Comparison of ENCODE assay signal across 25 cellular contexts in genomic region chr1:238701024-238701423, GRCh38.
"Had no signal": no experiment of that assay in that cellular context is flagged by ENCODE, and none has a peak within 500 bp of the region (broad histone marks: within the 10 kb centered on the region; RNA-seq: fewer than 3 reads in every experiment).

No MANE protein-coding gene starts in this region.

- H3K4me1 Mint-ChIP-seq: activated CD4-positive, alpha-beta memory T cell treated with anti-CD3 and anti-CD28 coated beads, Interleukin-2, amount 10 ng/mL, durations not matched to agents 7 days and 5 days; activated CD4-positive, alpha-beta T cell treated with anti-CD3 and anti-CD28 coated beads, Interleukin-2, amount 10 ng/mL, durations not matched to agents 7 days and 5 days; activated naive CD4-positive, alpha-beta T cell treated with anti-CD3 and anti-CD28 coated beads, Interleukin-2, amount 10 ng/mL, durations not matched to agents 7 days and 5 days; activated naive CD8-positive, alpha-beta T cell treated with anti-CD3 and anti-CD28 coated beads, Interleukin-2, amount 10 ng/mL, durations not matched to agents 7 days and 5 days; brain; nephron had no signal

- H3K27ac Mint-ChIP-seq: activated CD4-positive, alpha-beta memory T cell treated with anti-CD3 and anti-CD28 coated beads, Interleukin-2, amount 10 ng/mL, durations not matched to agents 7 days and 5 days; activated CD4-positive, alpha-beta T cell treated with anti-CD3 and anti-CD28 coated beads, Interleukin-2, amount 10 ng/mL, durations not matched to agents 7 days and 5 days; activated naive CD8-positive, alpha-beta T cell treated with anti-CD3 and anti-CD28 coated beads, Interleukin-2, amount 10 ng/mL, durations not matched to agents 7 days and 5 days; activated T-cell treated with anti-CD3 and anti-CD28 coated beads, Interleukin-2, amount 50 U/mL, for 24 hours; brain; nephron had no signal

- H3K9me3 Mint-ChIP-seq: nephron had no signal

- DNase-seq: activated CD4-positive, alpha-beta memory T cell treated with anti-CD3 and anti-CD28 coated beads, Interleukin-2, amount 10 ng/mL, durations not matched to agents 7 days and 5 days; activated CD4-positive, alpha-beta T cell treated with anti-CD3 and anti-CD28 coated beads, Interleukin-2, amount 10 ng/mL, durations not matched to agents 7 days and 5 days; activated CD4-positive, CD25-positive, alpha-beta regulatory T cell treated with anti-CD3 and anti-CD28 coated beads, Interleukin-2, amount 50 U/mL, for 72 hours; activated CD8-positive, alpha-beta memory T cell treated with anti-CD3 and anti-CD28 coated beads, Interleukin-2, amount 50 U/mL, for 48 hours; activated gamma-delta T cell; activated naive CD4-positive, alpha-beta T cell treated with anti-CD3 and anti-CD28 coated beads, Interleukin-2, amount 10 ng/mL, durations not matched to agents 7 days and 5 days; activated naive CD8-positive, alpha-beta T cell treated with anti-CD3 and anti-CD28 coated beads, Interleukin-2, amount 10 ng/mL, durations not matched to agents 7 days and 5 days; activated T-cell treated with anti-CD3 and anti-CD28 coated beads, Interleukin-2, amount 50 U/mL, for 24 hours; cerebellar nuclear complex; dorsolateral prefrontal cortex; effector memory CD4-positive, alpha-beta T cell; erythroblast; heart left ventricle; hypothalamus; left lung; nucleus accumbens; pancreas; retina; stimulated activated CD4-positive, alpha-beta T cell treated with anti-CD3 and anti-CD28 coated beads, Interleukin-15, amount 100 ng/mL, for 24 hours; stimulated activated CD4-positive, alpha-beta T cell treated with anti-CD3 and anti-CD28 coated beads, Interleukin-2, amount 100 ng/mL, for 24 hours; stimulated activated naive CD4-positive, alpha-beta T cell; T-helper 2 cell; tibial artery had no signal

- H3K27me3 Mint-ChIP-seq: activated CD4-positive, alpha-beta memory T cell treated with anti-CD3 and anti-CD28 coated beads, Interleukin-2, amount 10 ng/mL, durations not matched to agents 7 days and 5 days; activated CD4-positive, alpha-beta T cell treated with anti-CD3 and anti-CD28 coated beads, Interleukin-2, amount 10 ng/mL, durations not matched to agents 7 days and 5 days; activated naive CD4-positive, alpha-beta T cell treated with anti-CD3 and anti-CD28 coated beads, Interleukin-2, amount 10 ng/mL, durations not matched to agents 7 days and 5 days; activated naive CD8-positive, alpha-beta T cell treated with anti-CD3 and anti-CD28 coated beads, Interleukin-2, amount 10 ng/mL, durations not matched to agents 7 days and 5 days; activated T-cell treated with anti-CD3 and anti-CD28 coated beads, Interleukin-2, amount 50 U/mL, for 24 hours; brain had no signal

- ATAC-seq: heart left ventricle, left lung, pancreas had no signal

- H3K4me3 Mint-ChIP-seq: activated CD4-positive, alpha-beta memory T cell treated with anti-CD3 and anti-CD28 coated beads, Interleukin-2, amount 10 ng/mL, durations not matched to agents 7 days and 5 days; activated CD4-positive, alpha-beta T cell treated with anti-CD3 and anti-CD28 coated beads, Interleukin-2, amount 10 ng/mL, durations not matched to agents 7 days and 5 days; activated naive CD4-positive, alpha-beta T cell treated with anti-CD3 and anti-CD28 coated beads, Interleukin-2, amount 10 ng/mL, durations not matched to agents 7 days and 5 days; activated naive CD8-positive, alpha-beta T cell treated with anti-CD3 and anti-CD28 coated beads, Interleukin-2, amount 10 ng/mL, durations not matched to agents 7 days and 5 days; activated T-cell treated with anti-CD3 and anti-CD28 coated beads, Interleukin-2, amount 50 U/mL, for 24 hours; brain; nephron had no signal

- H3K36me3 Mint-ChIP-seq: activated naive CD4-positive, alpha-beta T cell treated with anti-CD3 and anti-CD28 coated beads, Interleukin-2, amount 10 ng/mL, durations not matched to agents 7 days and 5 days; activated naive CD8-positive, alpha-beta T cell treated with anti-CD3 and anti-CD28 coated beads, Interleukin-2, amount 10 ng/mL, durations not matched to agents 7 days and 5 days; brain had no signal
